In genomic region chrX:15468036-15468435, GRCh38 we compare ENCODE assay signal across 9 cellular contexts. TPM values are rescaled to one million over a fixed set of nuclear protein-coding genes. Genes with fewer than 3 reads are reported as not detected.
DNase-seq lines count a peak whose midpoint lies in the region; ATAC-seq and TF ChIP-seq lines count a peak whose summit lies in the region.
"Had no signal": no experiment of that assay in that cellular context is flagged by ENCODE, and none has a peak within 500 bp of the region (broad histone marks: within the 10 kb centered on the region; RNA-seq: fewer than 3 reads in every experiment).

No MANE protein-coding gene starts in this region.

- TF ChIP-seq CTCF in GM20000 (IDR thresholded peaks at IDR 0.05; ENCODE audit: extremely low read depth, missing control alignments): peak; percentile 10
- TF ChIP-seq CTCF in endodermal cell (conservative IDR thresholded peaks at IDR 0.05): peak; percentile 70

- no peaks in the 10 kb centered on the region for H3K4me1 ChIP-seq in endodermal cell (ENCODE audit: control insufficient read depth, insufficient read depth, low read length)
- no peaks in the 10 kb centered on the region for H3K4me1 ChIP-seq in naive thymus-derived CD4-positive, alpha-beta T cell (ENCODE audit: control insufficient read depth in 2 of 2, insufficient read depth in 2 of 2, low read length in 2 of 2)

- peaks cover 3% of the 10 kb centered on the region for H3K4me1 Mint-ChIP-seq in endodermal cell
- H3K4me1 Mint-ChIP-seq in naive thymus-derived CD4-positive, alpha-beta T cell: peaks cover 0 to 4% (median 0%) of the 10 kb centered on the region in 7 donors
- no peaks in the 10 kb centered on the region for H3K4me1 Mint-ChIP-seq in activated naive CD4-positive, alpha-beta T cell treated with anti-CD3 and anti-CD28 coated beads, Interleukin-2, amount 10 ng/mL, durations not matched to agents 7 days and 5 days

- CTCF ChIA-PET in naive thymus-derived CD4-positive, alpha-beta T cell (lab: Charles Lee): interaction anchor here (0.5 kb wide), 1 partner anchor 23 kb away, joined by 3 read pairs; no protein-coding TSS in a partner anchor
- CTCF ChIA-PET in activated naive CD4-positive, alpha-beta T cell treated with anti-CD3 and anti-CD28 coated beads, Interleukin-2, amount 10 ng/mL, durations not matched to agents 7 days and 5 days (lab: Charles Lee): interaction anchor here (0.7 to 2.5 kb wide), 3 partner anchors 119 to 168 kb away, joined by 3 to 8 read pairs (median 7); no protein-coding TSS in a partner anchor

- 63% methylated on average over 4 of the region's 4 CpGs; no CpG with 5 or more reads in 1 of the 2 experiments for WGBS in endodermal cell (ENCODE audit: insufficient coverage in 1 of 2, insufficient read length in 1 of 2), 2 experiments

- H3K27ac Mint-ChIP-seq in endodermal cell: no peak overlapping the region
- no peak overlapping the region for H3K27ac Mint-ChIP-seq in naive thymus-derived CD4-positive, alpha-beta T cell
- no peak overlapping the region for H3K27ac Mint-ChIP-seq in activated naive CD4-positive, alpha-beta T cell treated with anti-CD3 and anti-CD28 coated beads, Interleukin-2, amount 10 ng/mL, durations not matched to agents 7 days and 5 days

- no peaks in the 10 kb centered on the region for H3K27me3 ChIP-seq in endodermal cell (ENCODE audit: control insufficient read depth, insufficient read depth, low read length, poor library complexity, severe bottlenecking)
- H3K27me3 ChIP-seq in naive thymus-derived CD4-positive, alpha-beta T cell (ENCODE audit: control insufficient read depth in 2 of 2, insufficient read depth in 2 of 2, low read length in 2 of 2): no peaks in the 10 kb centered on the region

- no peaks in the 10 kb centered on the region for H3K36me3 Mint-ChIP-seq in endodermal cell (ENCODE audit: low read depth)
- H3K36me3 Mint-ChIP-seq in naive thymus-derived CD4-positive, alpha-beta T cell: no peaks in the 10 kb centered on the region
- H3K36me3 Mint-ChIP-seq in activated naive CD4-positive, alpha-beta T cell treated with anti-CD3 and anti-CD28 coated beads, Interleukin-2, amount 10 ng/mL, durations not matched to agents 7 days and 5 days: no peaks in the 10 kb centered on the region

- POLR2A ChIA-PET in naive thymus-derived CD4-positive, alpha-beta T cell (lab: Charles Lee): no interaction called here

- H3K9me3 Mint-ChIP-seq in endodermal cell: no peaks in the 10 kb centered on the region
- no peaks in the 10 kb centered on the region for H3K9me3 Mint-ChIP-seq in naive thymus-derived CD4-positive, alpha-beta T cell
- H3K9me3 Mint-ChIP-seq in activated naive CD4-positive, alpha-beta T cell treated with anti-CD3 and anti-CD28 coated beads, Interleukin-2, amount 10 ng/mL, durations not matched to agents 7 days and 5 days: no peaks in the 10 kb centered on the region

- no peaks in the 10 kb centered on the region for H3K9me3 ChIP-seq in endodermal cell (ENCODE audit: control insufficient read depth, low read length)
- no peaks in the 10 kb centered on the region for H3K9me3 ChIP-seq in naive thymus-derived CD4-positive, alpha-beta T cell (ENCODE audit: control insufficient read depth in 2 of 3, low read length in 3 of 3)

- peak; percentile 38 for ATAC-seq in naive thymus-derived CD4-positive, alpha-beta T cell

- intact Hi-C loops in naive thymus-derived CD4-positive, alpha-beta T cell (cut with micrococcal nuclease): loop anchor here (1.0 to 2.0 kb wide), 2 partner anchors 167 to 168 kb away; no protein-coding TSS in a partner anchor

- no peak overlapping the region for H3K27ac ChIP-seq in endodermal cell (ENCODE audit: low read depth, low read length)
- H3K27ac ChIP-seq in naive thymus-derived CD4-positive, alpha-beta T cell (ENCODE audit: low read depth, low read length): no peak overlapping the region

- no peak overlapping the region for H3K4me3 ChIP-seq in endodermal cell (ENCODE audit: low read length)
- no peak overlapping the region for H3K4me3 ChIP-seq in naive thymus-derived CD4-positive, alpha-beta T cell (ENCODE audit: low read length)

- no peaks in the 10 kb centered on the region for H3K36me3 ChIP-seq in endodermal cell (ENCODE audit: control insufficient read depth, insufficient read depth, low read length)
- no peaks in the 10 kb centered on the region for H3K36me3 ChIP-seq in naive thymus-derived CD4-positive, alpha-beta T cell (ENCODE audit: control insufficient read depth in 2 of 3, insufficient read depth in 3 of 3, low read length in 3 of 3)

- no peak overlapping the region for H3K4me3 Mint-ChIP-seq in endodermal cell
- no peak overlapping the region for H3K4me3 Mint-ChIP-seq in naive thymus-derived CD4-positive, alpha-beta T cell
- H3K4me3 Mint-ChIP-seq in activated naive CD4-positive, alpha-beta T cell treated with anti-CD3 and anti-CD28 coated beads, Interleukin-2, amount 10 ng/mL, durations not matched to agents 7 days and 5 days: no peak overlapping the region

- no peak for DNase-seq in GM20000 (ENCODE audit: low spot score)
- DNase-seq in NCI-H524 (lab: John Stamatoyannopoulos, UW): peak; percentile 84 to 90
- peak; percentile 46 for DNase-seq in endodermal cell
- DNase-seq in naive thymus-derived CD4-positive, alpha-beta T cell: no peak
- DNase-seq in activated naive CD4-positive, alpha-beta T cell treated with anti-CD3 and anti-CD28 coated beads, Interleukin-2, amount 10 ng/mL, durations not matched to agents 7 days and 5 days: no peak
- no peak for DNase-seq in RPMI8226
- DNase-seq in kidney glomerular epithelial cell (lab: John Stamatoyannopoulos, UW): no peak
- DNase-seq in activated T-cell treated with anti-CD3 and anti-CD28 coated beads, Interleukin-2, amount 50 U/mL, for 1 hour: no peak

- H3K27me3 Mint-ChIP-seq in endodermal cell (ENCODE audit: insufficient read depth): no peaks in the 10 kb centered on the region
- H3K27me3 Mint-ChIP-seq in naive thymus-derived CD4-positive, alpha-beta T cell: peaks cover 0 to 3% (median 0%) of the 10 kb centered on the region in 5 donors
- no peaks in the 10 kb centered on the region for H3K27me3 Mint-ChIP-seq in activated naive CD4-positive, alpha-beta T cell treated with anti-CD3 and anti-CD28 coated beads, Interleukin-2, amount 10 ng/mL, durations not matched to agents 7 days and 5 days

- no peak overlapping the region for H3K9ac ChIP-seq in endodermal cell (ENCODE audit: extremely low read depth, low read length, poor library complexity, severe bottlenecking)

RNA-seq across cellular contexts. Expression of gene PIR, which starts 25.1 kb away (rescaled TPM):
- total RNA-seq in endodermal cell: 10 to 100 TPM; 21.0 to 34.2 TPM
- 20.4 TPM for polyA plus RNA-seq in endodermal cell (2013, experiment 1 of 2)
- polyA plus RNA-seq in endodermal cell (2013, experiment 2 of 2): 20.5 TPM
- total RNA-seq in naive thymus-derived CD4-positive, alpha-beta T cell: 1 to 10 TPM in 1 of 5 experiments, under 1 TPM in 2, not detected in 2; 0.49 to 4.6 (median 0.70) TPM
- polyA plus RNA-seq in naive thymus-derived CD4-positive, alpha-beta T cell: not detected

RNA-seq across cellular contexts. Expression of gene BMX, which starts 32.6 kb away (rescaled TPM):
- total RNA-seq in endodermal cell: not detected
- not detected for polyA plus RNA-seq in endodermal cell (2013, experiment 1 of 2)
- polyA plus RNA-seq in endodermal cell (2013, experiment 2 of 2): not detected
- total RNA-seq in naive thymus-derived CD4-positive, alpha-beta T cell: not detected
- not detected for polyA plus RNA-seq in naive thymus-derived CD4-positive, alpha-beta T cell
- total RNA-seq: T-helper 1 cell treated with Interleukin-12 subunit alpha and Interleukin-12 subunit beta and Interleukin-4 antibody, amounts not matched to agents 30 ng/mL and 1 ng/mL, for 36 hours had no signal

Comparison
In these comparisons a context has a peak if more than half of its experiments do, and no peak if none do; other contexts are left out.
1. DNase-seq: peak in NCI-H524 (2 of 2) and endodermal cell (single experiment); none in GM20000 (single experiment), naive thymus-derived CD4-positive, alpha-beta T cell (0 of 9), activated naive CD4-positive, alpha-beta T cell treated with anti-CD3 and anti-CD28 coated beads, Interleukin-2, amount 10 ng/mL, durations not matched to agents 7 days and 5 days (single experiment), RPMI8226 (single experiment), kidney glomerular epithelial cell (single experiment) and activated T-cell treated with anti-CD3 and anti-CD28 coated beads, Interleukin-2, amount 50 U/mL, for 1 hour (single experiment).